1 cellular context compared by ENCODE assay signal in genomic region chr12:66200110-66200509, GRCh38.
TF ChIP-seq lines count a peak whose summit lies in the region.

No MANE protein-coding gene starts in this region.

TF ChIP-seq in GM23338, 12 proteins besides CTCF, POLR2A, EP300 and RAD21 (continued from another document):
- TF ChIP-seq ZNF462 (CRISPR knock-in tag; IDR thresholded peaks at IDR 0.05) (no peak), ETS1 (IDR thresholded peaks at IDR 0.05) (no peak), CREB1 (CRISPR knock-in tag; IDR thresholded peaks at IDR 0.05; ENCODE audit: low read depth) (no peak)
